In genomic region chr10:123402021-123402420, GRCh38 we compare ENCODE assay signal across 22 cellular contexts.
DNase-seq lines count a peak whose midpoint lies in the region; ATAC-seq, FAIRE-seq and TF ChIP-seq lines count a peak whose summit lies in the region.
"Had no signal": no experiment of that assay in that cellular context is flagged by ENCODE, and none has a peak within 500 bp of the region (broad histone marks: within the 10 kb centered on the region; RNA-seq: fewer than 3 reads in every experiment).

No MANE protein-coding gene starts in this region.

- H3K27me3 ChIP-seq in BLaER1 (no peaks in the 10 kb centered on the region), MM.1S (replicated peaks; ENCODE audit: insufficient read depth, low read length) (no peaks in the 10 kb centered on the region)

- H3K4me3 ChIP-seq in BLaER1 (no peak overlapping the region), MM.1S (ENCODE audit: low read length) (no peak overlapping the region)
- H3K4me3 ChIP-seq: GM23338, K562 had no signal

- H3K4me2 ChIP-seq in BLaER1 (peak overlapping the region; percentile 79), MM.1S (ENCODE audit: low read depth, low read length) (peak overlapping the region; percentile 51)
- H3K4me2 ChIP-seq: GM23338, SK-N-SH had no signal

- FAIRE-seq in GM12891 (lab: Jason Lieb, UNC): peak; percentile 13
- FAIRE-seq: K562 had no signal

- DNase-seq in GM12891 (ENCODE audit: insufficient read length, low spot score) (no peak), MM.1S (no peak), memory B cell (ENCODE audit: low spot score in 2 of 2) (no peak), activated T-cell treated with anti-CD3 and anti-CD28 coated beads for 4 hours (no peak), CD14-positive monocyte (ENCODE audit: low spot score) (no peak)
- DNase-seq: AML-193; CD4-positive, CD25-positive, alpha-beta regulatory T cell; COR-L47; DMS79; HCEC 1CT; NCI-H1092 treated with DMSO at 0.1 percent for 48 hours; NCI-H1436 treated with DMSO at 0.1 percent for 48 hours; NCI-H1930; NCI-H748 treated with DMSO at 0.1 percent for 48 hours; NK-92 treated with Interleukin-12 subunit alpha and Interleukin-12 subunit beta, amount 100 ng/mL, for 24 hours; SHP77; SK-N-SH; T-helper 2 cell had no signal

- peak overlapping the region; percentile 29 for H3K27ac Mint-ChIP-seq in memory B cell
- no peak overlapping the region for H3K27ac Mint-ChIP-seq in CD14-positive monocyte
- H3K27ac Mint-ChIP-seq: CD4-positive, CD25-positive, alpha-beta regulatory T cell; GM23338 had no signal

- no peaks in the 10 kb centered on the region for H4K20me1 ChIP-seq in BLaER1
- H4K20me1 ChIP-seq in MM.1S (ENCODE audit: insufficient read depth, low read length): no peaks in the 10 kb centered on the region

- H3K4me1 Mint-ChIP-seq in memory B cell (peaks cover 45% of the 10 kb centered on the region), CD14-positive monocyte (peaks cover 17% of the 10 kb centered on the region)
- H3K4me1 Mint-ChIP-seq: GM23338 had no signal

- peak; percentile 10; the same call in 1 of the 2 replicates for TF ChIP-seq POLR2A in GM12891 (IDR thresholded peaks at IDR 0.05; ENCODE audit: low read depth, low read length)

- no peaks in the 10 kb centered on the region for H3K27me3 Mint-ChIP-seq in memory B cell
- peaks cover 0 to 6% (median 2%) of the 10 kb centered on the region in 3 donors for H3K27me3 Mint-ChIP-seq in CD14-positive monocyte (ENCODE audit: low read depth in 3 of 3)

- intact Hi-C loops in CD14-positive monocyte (cut with micrococcal nuclease): no loop called here

- H3K9me3 Mint-ChIP-seq in memory B cell (peaks cover 8% of the 10 kb centered on the region), CD14-positive monocyte (peaks cover 10 to 30% (median 18%) of the 10 kb centered on the region in 7 donors)

- H3K9me3 ChIP-seq in BLaER1 (peaks cover 26% of the 10 kb centered on the region), MM.1S (replicated peaks; ENCODE audit: insufficient read depth, low read length) (no peaks in the 10 kb centered on the region)
- H3K9me3 ChIP-seq: SK-N-SH had no signal

- H3K9ac ChIP-seq in BLaER1 (peak overlapping the region; percentile 30; the same call in 1 of the 2 replicates), MM.1S (ENCODE audit: low read length) (peak overlapping the region; percentile 52)
- H3K9ac ChIP-seq: SK-N-SH had no signal

- TF ChIP-seq CTCF in MM.1S (IDR thresholded peaks at IDR 0.05; ENCODE audit: low read length) (no peak), CD14-positive monocyte (IDR thresholded peaks at IDR 0.05) (no peak)

- peaks cover 7% of the 10 kb centered on the region for H3K36me3 Mint-ChIP-seq in memory B cell
- no peaks in the 10 kb centered on the region for H3K36me3 Mint-ChIP-seq in CD14-positive monocyte

- H3K9me2 ChIP-seq in MM.1S (replicated peaks; ENCODE audit: insufficient read depth, low read length): no peaks in the 10 kb centered on the region
- H3K9me2 ChIP-seq: SK-N-SH had no signal

- ATAC-seq in memory B cell (ENCODE audit: low read depth) (no peak), GM21360 (IDR thresholded peaks at IDR 0.05; ENCODE audit: unreplicated experiment) (no peak)
- ATAC-seq: GM23338, K562 had no signal

- H3K36me3 ChIP-seq in BLaER1: no peaks in the 10 kb centered on the region
- H3K36me3 ChIP-seq in MM.1S (replicated peaks; ENCODE audit: insufficient read depth, low read length): no peaks in the 10 kb centered on the region

- H3K27ac ChIP-seq in BLaER1: peak overlapping the region; percentile 78
- H3K27ac ChIP-seq in MM.1S (ENCODE audit: low read length): peak overlapping the region; percentile 94

- no peaks in the 10 kb centered on the region for H3K79me2 ChIP-seq in MM.1S (ENCODE audit: low read length)

- H3K4me1 ChIP-seq in BLaER1 (peaks cover 67% of the 10 kb centered on the region), MM.1S (ENCODE audit: low read length) (peaks cover 63% of the 10 kb centered on the region)

- no peak overlapping the region for H3K4me3 Mint-ChIP-seq in memory B cell
- no peak overlapping the region for H3K4me3 Mint-ChIP-seq in CD14-positive monocyte
- H3K4me3 Mint-ChIP-seq: CD4-positive, CD25-positive, alpha-beta regulatory T cell; GM23338 had no signal

- H3F3A ChIP-seq in MM.1S (ENCODE audit: insufficient read depth, low read length): peaks cover 42% of the 10 kb centered on the region

- H2AFZ ChIP-seq in MM.1S (ENCODE audit: low read length): no peak overlapping the region
- H2AFZ ChIP-seq: GM23338 had no signal

TF ChIP-seq in GM12891, 5 proteins besides CTCF, POLR2A, EP300 and RAD21:
- TF ChIP-seq POU2F2 (IDR thresholded peaks at IDR 0.05; ENCODE audit: low read depth, low read length) (no peak), POLR2AphosphoS5 (IDR thresholded peaks at IDR 0.05; ENCODE audit: low read depth, low read length) (no peak), TAF1 (IDR thresholded peaks at IDR 0.05; ENCODE audit: low read depth, low read length) (no peak), SPI1 (IDR thresholded peaks at IDR 0.05; ENCODE audit: low read depth, low read length) (no peak), PAX5 (IDR thresholded peaks at IDR 0.05; ENCODE audit: insufficient read depth, low read length, severe bottlenecking) (no peak)
